8 cellular contexts compared by ENCODE assay signal in genomic region chr2:172555522-172556283, GRCh38. TPM values are rescaled to one million over a fixed set of nuclear protein-coding genes. Genes with fewer than 3 reads are reported as not detected.
DNase-seq lines count a peak whose midpoint lies in the region; ATAC-seq and TF ChIP-seq lines count a peak whose summit lies in the region.

PDK1 (plus strand) TSS chr2:172556090; CDS start chr2:172556151, 61 bp downstream.

- H2AK5ac ChIP-seq in trophoblast cell (ENCODE audit: low read length), result no peak within 1 kb of the TSS

- DNase-seq in GM12864 (ENCODE audit: low read depth) (peak; percentile 39), NCI-H1105 (lab: John Stamatoyannopoulos, UW) (peak; percentile 74), Right ventricle myocardium inferior (ENCODE audit: missing footprints) (peak; percentile 96), trophoblast cell (peak; percentile 89 to 94), tibial nerve (ENCODE audit: low spot score in 2 of 2) (peak; percentile 66 to 72)
- DNase-seq in activated naive CD8-positive, alpha-beta T cell treated with anti-CD3 and anti-CD28 coated beads, Interleukin-2, amount 10 ng/mL, durations not matched to agents 7 days and 5 days, result peak; percentile 97

- peak within 1 kb of the TSS; percentile 28 for H2BK5ac ChIP-seq in trophoblast cell (ENCODE audit: low read depth, low read length, poor library complexity)

- H3K27me3 ChIP-seq in SU-DHL-6 (ENCODE audit: low read length) (no peaks in the 10 kb centered on the region), trophoblast cell (ENCODE audit: insufficient read depth, low read length) (no peaks in the 10 kb centered on the region), tibial nerve (no peaks in the 10 kb centered on the region)

- POLR2A ChIA-PET in activated naive CD8-positive, alpha-beta T cell treated with anti-CD3 and anti-CD28 coated beads, Interleukin-2, amount 10 ng/mL, durations not matched to agents 7 days and 5 days (lab: Charles Lee), result interaction anchor here (1.0 to 1.5 kb wide), 4 partner anchors 9 to 62 kb away, joined by 3 to 11 read pairs (median 4); no protein-coding TSS in a partner anchor

- intact Hi-C loops in Right ventricle myocardium inferior (cut with DNase I), result loop anchor here (5.0 kb wide), 1 partner anchor 1123 kb away; the partner anchor contains the start of genes DCAF17 and METTL8

- peak within 1 kb of the TSS; percentile 99 for H3K4me3 ChIP-seq in GM12864 (ENCODE audit: low read depth, low read length)
- H3K4me3 ChIP-seq in SU-DHL-6 (ENCODE audit: insufficient read depth, low read length, poor library complexity, severe bottlenecking), result peak within 1 kb of the TSS; percentile 81
- H3K4me3 ChIP-seq in trophoblast cell (ENCODE audit: low read depth, low read length), result peak within 1 kb of the TSS; percentile 89
- peak within 1 kb of the TSS; percentile 64 to 95 (median 84) for H3K4me3 ChIP-seq in tibial nerve

- no peak for TF ChIP-seq CTCF in GM12864 (IDR thresholded peaks at IDR 0.05; ENCODE audit: low read depth, low read length, missing control alignments)
- TF ChIP-seq CTCF in SU-DHL-6 (IDR thresholded peaks at IDR 0.05; ENCODE audit: insufficient read depth, low read length, poor library complexity, severe bottlenecking), result no peak
- no peak for TF ChIP-seq CTCF in tibial nerve (IDR thresholded peaks at IDR 0.05)

- no peak within 1 kb of the TSS for H3K23ac ChIP-seq in trophoblast cell (ENCODE audit: low read length)

- ATAC-seq in HG02642 (IDR thresholded peaks at IDR 0.05; ENCODE audit: poor library complexity, unreplicated experiment), result peak; percentile 92
- peak; percentile 93 for ATAC-seq in activated naive CD8-positive, alpha-beta T cell treated with anti-CD3 and anti-CD28 coated beads, Interleukin-2, amount 10 ng/mL, durations not matched to agents 7 days and 5 days (ENCODE audit: low read depth)
- ATAC-seq in Right ventricle myocardium inferior, result peak; percentile 98

- H3K4me3 Mint-ChIP-seq in activated naive CD8-positive, alpha-beta T cell treated with anti-CD3 and anti-CD28 coated beads, Interleukin-2, amount 10 ng/mL, durations not matched to agents 7 days and 5 days, result peak within 1 kb of the TSS; percentile 90

- peak; percentile 25 to 85 for TF ChIP-seq EP300 in tibial nerve (IDR thresholded peaks at IDR 0.05)

- H3F3A ChIP-seq in SU-DHL-6 (ENCODE audit: insufficient read depth), result 0 out of 2 replicates have a peak, but pooled peaks cover 3% of the 10 kb centered on the region

- H3K27me3 Mint-ChIP-seq in activated naive CD8-positive, alpha-beta T cell treated with anti-CD3 and anti-CD28 coated beads, Interleukin-2, amount 10 ng/mL, durations not matched to agents 7 days and 5 days, result peaks cover 4% of the 10 kb centered on the region

- H3K27ac ChIP-seq in SU-DHL-6 (ENCODE audit: low read depth, low read length) (peak within 1 kb of the TSS; percentile 76), trophoblast cell (ENCODE audit: low read depth, low read length) (peak within 1 kb of the TSS; percentile 62), tibial nerve (peak within 1 kb of the TSS; percentile 77 to 95 (median 88))

- peak within 1 kb of the TSS; percentile 50 for H4K91ac ChIP-seq in trophoblast cell (ENCODE audit: low read depth, low read length)

- peak; percentile 51 to 71 for TF ChIP-seq POLR2A in tibial nerve (IDR thresholded peaks at IDR 0.05)

- H3K79me1 ChIP-seq in trophoblast cell (ENCODE audit: low read length), result peaks cover 9% of the 10 kb centered on the region

- no peaks in the 10 kb centered on the region for H3K9me2 ChIP-seq in SU-DHL-6 (replicated peaks; ENCODE audit: insufficient read depth, low read length)

- H3K9ac ChIP-seq in SU-DHL-6 (ENCODE audit: low read length), result peak within 1 kb of the TSS; percentile 93
- peak within 1 kb of the TSS; percentile 63 for H3K9ac ChIP-seq in trophoblast cell (ENCODE audit: low read length)

- H3K9me3 ChIP-seq in SU-DHL-6 (ENCODE audit: insufficient read depth, low read length), result no peaks in the 10 kb centered on the region
- peaks cover 2% of the 10 kb centered on the region for H3K9me3 ChIP-seq in trophoblast cell (ENCODE audit: insufficient read depth, low read depth, low read length)
- no peaks in the 10 kb centered on the region for H3K9me3 ChIP-seq in tibial nerve

- H3K36me3 Mint-ChIP-seq in activated naive CD8-positive, alpha-beta T cell treated with anti-CD3 and anti-CD28 coated beads, Interleukin-2, amount 10 ng/mL, durations not matched to agents 7 days and 5 days, result peaks cover 39% of the 10 kb centered on the region

- peak within 1 kb of the TSS; percentile 27 for H3K14ac ChIP-seq in trophoblast cell (ENCODE audit: low read length)

- H3K4ac ChIP-seq in trophoblast cell (ENCODE audit: low read depth, low read length), result peak within 1 kb of the TSS; percentile 8

- H3K4me2 ChIP-seq in SU-DHL-6 (ENCODE audit: low read depth, low read length, poor library complexity, severe bottlenecking) (peak within 1 kb of the TSS; percentile 87), trophoblast cell (ENCODE audit: low read length) (peak within 1 kb of the TSS; percentile 91)

- H4K20me1 ChIP-seq in SU-DHL-6 (ENCODE audit: low read depth, low read length), result no peaks in the 10 kb centered on the region

- H2AFZ ChIP-seq in SU-DHL-6 (ENCODE audit: low read depth, low read length, severe bottlenecking) (peak within 1 kb of the TSS; percentile 95), trophoblast cell (ENCODE audit: insufficient read depth, low read length, poor library complexity) (peak within 1 kb of the TSS; percentile 96)

- peak within 1 kb of the TSS; percentile 33 for H4K12ac ChIP-seq in trophoblast cell (ENCODE audit: low read depth, low read length)

- peak within 1 kb of the TSS; percentile 91 for H3K27ac Mint-ChIP-seq in activated naive CD8-positive, alpha-beta T cell treated with anti-CD3 and anti-CD28 coated beads, Interleukin-2, amount 10 ng/mL, durations not matched to agents 7 days and 5 days

- peak within 1 kb of the TSS; percentile 63 for H3K18ac ChIP-seq in trophoblast cell (ENCODE audit: low read length)

- H2BK12ac ChIP-seq in trophoblast cell (ENCODE audit: low read length), result peak within 1 kb of the TSS; percentile 21

- peak within 1 kb of the TSS; percentile 73 for H4K8ac ChIP-seq in trophoblast cell (ENCODE audit: low read depth, low read length)

- H3K79me2 ChIP-seq in SU-DHL-6 (ENCODE audit: insufficient read depth, low read length), result peaks cover 24% of the 10 kb centered on the region
- peaks cover 4% of the 10 kb centered on the region for H3K79me2 ChIP-seq in trophoblast cell (ENCODE audit: control insufficient read depth, insufficient read depth, low read length, poor library complexity)

- no CpG with 5 or more reads among the region's 88 CpGs for WGBS in trophoblast cell (ENCODE audit: extremely low coverage, insufficient coverage, insufficient read length)
- WGBS in tibial nerve, 2 donors, result 0% methylated on average over 33 to 63 of the region's 88 CpGs

- H3K4me1 ChIP-seq in trophoblast cell (ENCODE audit: control insufficient read depth in 1 of 2, insufficient read depth in 2 of 2, low read length in 2 of 2) (peaks cover 4 to 9% of the 10 kb centered on the region in 2 experiments), tibial nerve (peaks cover 0 to 23% (median 9%) of the 10 kb centered on the region in 4 donors)

- H3K4me1 Mint-ChIP-seq in activated naive CD8-positive, alpha-beta T cell treated with anti-CD3 and anti-CD28 coated beads, Interleukin-2, amount 10 ng/mL, durations not matched to agents 7 days and 5 days, result peaks cover 43% of the 10 kb centered on the region

- no peaks in the 10 kb centered on the region for H3K9me3 Mint-ChIP-seq in activated naive CD8-positive, alpha-beta T cell treated with anti-CD3 and anti-CD28 coated beads, Interleukin-2, amount 10 ng/mL, durations not matched to agents 7 days and 5 days

- H3K36me3 ChIP-seq in SU-DHL-6 (ENCODE audit: low read length) (no peaks in the 10 kb centered on the region), trophoblast cell (ENCODE audit: control insufficient read depth in 1 of 2, insufficient read depth in 2 of 2, low read length in 2 of 2) (no peaks in the 10 kb centered on the region), tibial nerve (peaks cover 0 to 7% (median 0%) of the 10 kb centered on the region in 3 donors)

- H2BK120ac ChIP-seq in trophoblast cell (ENCODE audit: insufficient read depth, low read length, poor library complexity), result peak within 1 kb of the TSS; percentile 39

RNA-seq across cellular contexts. Expression of gene PDK1, which starts in this region (rescaled TPM):
- total RNA-seq in activated naive CD8-positive, alpha-beta T cell treated with anti-CD3 and anti-CD28 coated beads, Interleukin-2, amount 10 ng/mL, durations not matched to agents 7 days and 5 days, result 10 to 100 TPM; 42.8 to 44.9 TPM
- total RNA-seq in Right ventricle myocardium inferior (47.7 TPM), tibial nerve (10 to 100 TPM; 10.4 to 25.6 (median 16.2) TPM)
- 9.7 and 10.4 TPM in 2 replicates for polyA plus RNA-seq in trophoblast cell (2013)

Comparison
In these comparisons a context has a peak if more than half of its experiments do, and no peak if none do; other contexts are left out.
1. Peak in every context shown above with its lines: DNase-seq, ATAC-seq, H3K4me3 ChIP-seq and H3K27ac ChIP-seq.
2. DNase-seq: peak in every context shown above with its lines; median percentile 97 in activated naive CD8-positive, alpha-beta T cell treated with anti-CD3 and anti-CD28 coated beads, Interleukin-2, amount 10 ng/mL, durations not matched to agents 7 days and 5 days; 96 in Right ventricle myocardium inferior; 92 in trophoblast cell; 74 in NCI-H1105; 69 in tibial nerve; 39 in GM12864.